ENCODE assay signal across 1 cellular context in the genomic region with DNA sequence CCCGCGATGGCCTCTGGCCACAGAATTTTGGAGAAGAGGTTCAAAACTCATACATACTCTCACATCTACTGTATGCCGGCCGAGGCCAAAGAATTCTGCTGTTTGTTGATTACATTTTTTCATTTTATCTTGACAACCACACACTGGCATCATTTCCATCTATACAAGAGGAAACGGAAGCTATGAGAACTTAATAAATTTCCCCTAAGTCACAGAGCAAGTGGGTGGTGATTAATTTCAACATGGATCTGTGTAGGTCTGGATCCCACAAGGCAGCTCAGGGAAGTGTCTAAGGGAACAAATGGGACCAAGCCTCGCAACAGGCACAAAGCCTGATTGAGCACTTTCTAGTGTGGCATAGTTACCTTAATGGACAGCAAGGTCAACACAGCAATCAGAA.
A peak's percentile ranks its signal among the peaks of the same experiment; 100 is the strongest.
TF ChIP-seq lines count a peak whose summit lies in the region.

No MANE protein-coding gene starts in this region.

TF ChIP-seq in endothelial cell of umbilical vein, 7 proteins besides CTCF, POLR2A, EP300 and RAD21:
- TF ChIP-seq EZH2 (IDR thresholded peaks at IDR 0.05; ENCODE audit: borderline replicate concordance, low read depth, low read length, severe bottlenecking) = no peak
- TF ChIP-seq POLR2AphosphoS5 (IDR thresholded peaks at IDR 0.05; ENCODE audit: insufficient read depth, low read depth, low read length) = no peak
- peak; percentile 58 for TF ChIP-seq JUN (IDR thresholded peaks at IDR 0.05; ENCODE audit: borderline replicate concordance, insufficient read depth, insufficient read length, low read depth)
- peak; percentile 77 for TF ChIP-seq GATA2 (IDR thresholded peaks at IDR 0.05; ENCODE audit: insufficient read depth, insufficient read length, low read depth, low read length)
- no peak for TF ChIP-seq FOS (IDR thresholded peaks at IDR 0.05; ENCODE audit: borderline replicate concordance, insufficient read depth, low read length)
